Comparison of ENCODE assay signal across 24 cellular contexts in the genomic region with DNA sequence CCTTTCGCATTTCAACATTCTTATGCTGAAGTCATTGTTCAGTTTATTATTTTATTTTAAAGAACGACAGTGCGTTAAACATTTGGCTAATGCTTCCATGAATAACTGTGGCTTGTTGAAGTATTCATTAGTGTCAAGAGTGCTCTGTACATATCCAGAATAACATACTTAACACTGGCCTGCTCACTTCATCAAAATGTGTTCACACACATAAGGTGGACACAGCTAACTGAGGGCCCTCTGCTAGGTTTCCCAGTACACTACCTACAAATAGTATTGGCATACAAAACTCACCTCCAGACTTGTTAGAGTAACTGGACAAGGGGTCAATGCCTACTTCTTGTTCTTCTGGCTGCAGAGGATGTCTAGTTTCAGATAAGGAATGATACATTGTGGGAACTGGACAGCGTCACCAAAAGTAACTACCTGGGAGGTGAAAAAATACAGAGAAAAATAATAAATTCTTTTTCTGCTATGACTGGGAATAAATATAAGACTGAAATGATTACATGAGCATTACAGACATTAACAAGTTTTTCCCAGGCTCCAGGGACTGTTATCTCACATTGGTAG.
DNase-seq lines count a peak whose midpoint lies in the region; ATAC-seq, FAIRE-seq and TF ChIP-seq lines count a peak whose summit lies in the region.
"Had no signal": no experiment of that assay in that cellular context is flagged by ENCODE, and none has a peak within 500 bp of the region (broad histone marks: within the 10 kb centered on the region; RNA-seq: fewer than 3 reads in every experiment).

No MANE protein-coding gene starts in this region.

- intact Hi-C loops in left ventricle myocardium superior (cut with micrococcal nuclease) = no loop called here
- intact Hi-C loops in body of pancreas (cut with DNase I) = no loop called here
- intact Hi-C loops in upper lobe of right lung (cut with DNase I) = no loop called here
- intact Hi-C loops in HepG2 (cut with micrococcal nuclease; ENCODE audit: unreplicated experiment) = no loop called here

- DNase-seq in NCI-H2029 treated with DMSO at 0.1 percent for 48 hours (lab: John Stamatoyannopoulos, UW) (peak; percentile 27), NCI-H2029 (lab: John Stamatoyannopoulos, UW) (no peak), cardiac muscle cell (ENCODE audit: low read depth in 1 of 2, low spot score in 1 of 2) (peak in 1 of 2 donors; percentile 13), left ventricle myocardium superior (no peak), body of pancreas (no peak), upper lobe of right lung (no peak), HepG2 (ENCODE audit: low spot score) (no peak), NCI-H2081 (lab: John Stamatoyannopoulos, UW) (no peak)
- DNase-seq: Caco-2; CD4-positive, CD25-positive, alpha-beta regulatory T cell; CD8-positive, alpha-beta T cell; DMS153; DMS79; EL; GDM1; H9 had no signal

- H3K4me3 ChIP-seq in cardiac muscle cell (no peak overlapping the region), body of pancreas (no peak overlapping the region), upper lobe of right lung (no peak overlapping the region), HepG2 (replicated peaks in 1 of 3; ENCODE audit: insufficient read depth in 1 of 3, low read depth in 2 of 3, low read length in 3 of 3) (no peak overlapping the region)
- H3K4me3 ChIP-seq: BLaER1, GM12878, GM23338 had no signal

- peak overlapping the region; percentile 36 for H3K27ac ChIP-seq in cardiac muscle cell
- peak overlapping the region in 2 of 4 donors; percentile 0 to 67 for H3K27ac ChIP-seq in body of pancreas
- no peak overlapping the region for H3K27ac ChIP-seq in upper lobe of right lung
- H3K27ac ChIP-seq in HepG2 (ENCODE audit: extremely low read length, insufficient read depth, low read length) = no peak overlapping the region
- H3K27ac ChIP-seq: 22Rv1, BLaER1, C4-2B had no signal

- TF ChIP-seq CTCF in cardiac muscle cell (IDR thresholded peaks at IDR 0.05; ENCODE audit: low read depth, low read length) = no peak
- no peak for TF ChIP-seq CTCF in body of pancreas (IDR thresholded peaks at IDR 0.05)
- no peak for TF ChIP-seq CTCF in upper lobe of right lung (IDR thresholded peaks at IDR 0.05)
- TF ChIP-seq CTCF in HepG2 (CRISPR knock-in tag; IDR thresholded peaks at IDR 0.05) = no peak

- H3K9ac ChIP-seq in HepG2 (ENCODE audit: insufficient read depth, low read depth, low read length) = no peak overlapping the region
- H3K9ac ChIP-seq: BLaER1 had no signal

- H3K4me2 ChIP-seq in HepG2 (ENCODE audit: low read depth, low read length) = no peak overlapping the region
- H3K4me2 ChIP-seq: BLaER1, GM23338 had no signal

- no TSS peak for BruUV-seq in HepG2 (replicated peaks; lab: Mats Ljungman, UMichigan)

- H2AFZ ChIP-seq in HepG2 (ENCODE audit: low read length) = no peak overlapping the region
- H2AFZ ChIP-seq: GM23338 had no signal

- H3K27me3 ChIP-seq in cardiac muscle cell (no peaks in the 10 kb centered on the region), body of pancreas (no peaks in the 10 kb centered on the region), upper lobe of right lung (no peaks in the 10 kb centered on the region), HepG2 (ENCODE audit: control insufficient read depth in 1 of 2, insufficient read depth in 2 of 2, low read length in 2 of 2) (no peaks in the 10 kb centered on the region)
- H3K27me3 ChIP-seq: BLaER1 had no signal

- H3K9me3 ChIP-seq in cardiac muscle cell (ENCODE audit: low read depth) (no peaks in the 10 kb centered on the region), body of pancreas (no peaks in the 10 kb centered on the region), upper lobe of right lung (no peaks in the 10 kb centered on the region), HepG2 (ENCODE audit: low read length) (no peaks in the 10 kb centered on the region)
- H3K9me3 ChIP-seq: BLaER1, Caco-2 had no signal

- TF ChIP-seq POLR2A in body of pancreas (IDR thresholded peaks at IDR 0.05) (no peak), HepG2 (IDR thresholded peaks at IDR 0.05; ENCODE audit: insufficient read depth in 1 of 2, low read depth in 2 of 2, low read length in 2 of 2) (no peak)

- H4K20me1 ChIP-seq in HepG2 (ENCODE audit: insufficient read depth, low read length) = no peaks in the 10 kb centered on the region

- H3K4me1 ChIP-seq in cardiac muscle cell (ENCODE audit: low read depth) = peaks cover 9% of the 10 kb centered on the region
- H3K4me1 ChIP-seq in body of pancreas = no peaks in the 10 kb centered on the region
- H3K4me1 ChIP-seq in upper lobe of right lung = no peaks in the 10 kb centered on the region
- H3K4me1 ChIP-seq in HepG2 (ENCODE audit: insufficient read depth, low read length) = no peaks in the 10 kb centered on the region
- H3K4me1 ChIP-seq: BLaER1 had no signal

- TF ChIP-seq RAD21 in HepG2 (CRISPR knock-in tag; IDR thresholded peaks at IDR 0.05) = no peak

- no peaks in the 10 kb centered on the region for H3K79me2 ChIP-seq in HepG2 (ENCODE audit: insufficient read depth, low read length)

- CTCF ChIA-PET in HepG2 (lab: Yijun Ruan, JAX; ENCODE audit: low intra/inter-chr PET ratio, low total read pairs) = no interaction called here

- ATAC-seq in left ventricle myocardium superior (no peak), body of pancreas (peak; percentile 77), upper lobe of right lung (peak; percentile 58), HepG2 (no peak)
- ATAC-seq: CD8-positive, alpha-beta T cell; GM12878; GM23338; HCT116 had no signal

- no peak for FAIRE-seq in HepG2 (lab: Jason Lieb, UNC)
- FAIRE-seq: A204.1, GM12878, GM19239 had no signal

- WGBS in body of pancreas, 2 donors = 74 to 80% methylated on average over 4 of the region's 4 CpGs
- 98% methylated on average over 4 of the region's 4 CpGs for WGBS in HepG2 (ENCODE audit: low lambda C conversion rate)

- H3K36me3 ChIP-seq in cardiac muscle cell (no peaks in the 10 kb centered on the region), body of pancreas (replicated peaks in 1 of 2; ENCODE audit: insufficient read depth in 1 of 2, low read depth in 2 of 2) (no peaks in the 10 kb centered on the region), upper lobe of right lung (no peaks in the 10 kb centered on the region), HepG2 (replicated peaks in 1 of 2; ENCODE audit: control insufficient read depth in 1 of 2, insufficient read depth in 2 of 2, low read length in 2 of 2) (no peaks in the 10 kb centered on the region)

- TF ChIP-seq EP300 in HepG2 (IDR thresholded peaks at IDR 0.05; ENCODE audit: low read depth in 2 of 2, low read length in 2 of 2) (no peak), HepG2 (CRISPR knock-in tag; IDR thresholded peaks at IDR 0.05; ENCODE audit: borderline replicate concordance) (no peak)

- in situ Hi-C loops in HepG2 (cut with HindIII; ENCODE audit: extremely low pct_ligation_motif_present, low pct_unique_long_range_greater_than_20kb) = no loop called here

- POLR2A ChIA-PET in HepG2 (lab: Yijun Ruan, JAX) = no interaction called here

TF ChIP-seq in HepG2, 621 proteins besides CTCF, POLR2A, EP300 and RAD21:
- no peak for TF ChIP-seq U2AF2 (IDR thresholded peaks at IDR 0.05; ENCODE audit: low read depth, low read length)
- TF ChIP-seq MED1 (CRISPR knock-in tag; IDR thresholded peaks at IDR 0.05) = no peak
- TF ChIP-seq ZFX (CRISPR knock-in tag; IDR thresholded peaks at IDR 0.05; ENCODE audit: low read depth) = no peak

Comparison
In these comparisons a context has a peak if more than half of its experiments do, and no peak if none do; other contexts are left out.
1. ATAC-seq: peak in body of pancreas (single experiment) and upper lobe of right lung (single experiment); none in left ventricle myocardium superior (single experiment) and HepG2 (single experiment).